In genomic region chr15:98722645-98723044, GRCh38 we compare ENCODE assay signal across 18 cellular contexts.
A peak's percentile ranks its signal among the peaks of the same experiment; 100 is the strongest.
DNase-seq lines count a peak whose midpoint lies in the region; ATAC-seq and TF ChIP-seq lines count a peak whose summit lies in the region.
"Had no signal": no experiment of that assay in that cellular context is flagged by ENCODE, and none has a peak within 500 bp of the region (broad histone marks: within the 10 kb centered on the region; RNA-seq: fewer than 3 reads in every experiment).

No MANE protein-coding gene starts in this region.

- no peak overlapping the region for H2AK5ac ChIP-seq in IMR-90 (ENCODE audit: low read depth, low read length)

- H2BK20ac ChIP-seq in IMR-90 (ENCODE audit: low read depth, low read length) = no peak overlapping the region

- peaks cover 78% of the 10 kb centered on the region for H4K20me1 ChIP-seq in IMR-90 (ENCODE audit: insufficient read depth, low read length)

- intact Hi-C loops in left cardiac atrium (cut with DNase I) (no loop called here), IMR-90 (cut with micrococcal nuclease) (no loop called here)

- peaks cover 80% of the 10 kb centered on the region for H3K4me1 Mint-ChIP-seq in mesothelial cell of epicardium
- H3K4me1 Mint-ChIP-seq in type B pancreatic cell (ENCODE audit: unreplicated experiment) = peaks cover 82% of the 10 kb centered on the region

- H2AFZ ChIP-seq in IMR-90 (replicated peaks; ENCODE audit: low read length, poor library complexity) = no peak overlapping the region

- 0 out of 2 replicates have a peak overlapping the region, but pooled peaks have one; percentile 0 for H4K91ac ChIP-seq in IMR-90 (ENCODE audit: insufficient read depth, low read depth, low read length)

- H3K9me3 ChIP-seq in right atrium auricular region (no peaks in the 10 kb centered on the region), IMR-90 (ENCODE audit: control insufficient read depth, insufficient read depth, low read length) (no peaks in the 10 kb centered on the region)
- H3K9me3 ChIP-seq in effector memory CD4-positive, alpha-beta T cell (ENCODE audit: control insufficient read depth, low read length) = no peaks in the 10 kb centered on the region
- H3K9me3 ChIP-seq: HAP-1 had no signal

- peak overlapping the region; percentile 17; the same call in 1 of the 2 replicates for H3K23ac ChIP-seq in IMR-90 (ENCODE audit: low read depth, low read length)

- H2BK5ac ChIP-seq in IMR-90 (ENCODE audit: low read depth, low read length, poor library complexity, severe bottlenecking) = no peak overlapping the region

- H3K4me1 ChIP-seq in right atrium auricular region (peaks cover 0 to 89% of the 10 kb centered on the region in 2 donors), IMR-90 (ENCODE audit: control insufficient read depth, insufficient read depth, low read length) (peaks cover 51% of the 10 kb centered on the region)
- no peaks in the 10 kb centered on the region for H3K4me1 ChIP-seq in effector memory CD4-positive, alpha-beta T cell (ENCODE audit: control insufficient read depth, insufficient read depth, low read length, poor library complexity, severe bottlenecking)

- H3K36me3 Mint-ChIP-seq in mesothelial cell of epicardium (no peaks in the 10 kb centered on the region), type B pancreatic cell (no peaks in the 10 kb centered on the region)

- ATAC-seq in left cardiac atrium (no peak), IMR-90 (ENCODE audit: low read depth) (no peak), GM18498 (IDR thresholded peaks at IDR 0.05; ENCODE audit: unreplicated experiment) (no peak)

- CTCF ChIA-PET in IMR-90 (lab: Yijun Ruan, JAX) = interaction anchor here (1.0 kb wide), 1 partner anchor 57 kb away, joined by 3 read pairs; no protein-coding TSS in a partner anchor

- H3K27me3 ChIP-seq in right atrium auricular region (no peaks in the 10 kb centered on the region), IMR-90 (ENCODE audit: control insufficient read depth, insufficient read depth, low read length) (no peaks in the 10 kb centered on the region)
- H3K27me3 ChIP-seq in effector memory CD4-positive, alpha-beta T cell (replicated peaks; ENCODE audit: control insufficient read depth, insufficient read depth, low read length, poor library complexity, severe bottlenecking) = no peaks in the 10 kb centered on the region

- DNase-seq in right atrium auricular region (ENCODE audit: low spot score) (no peak), left cardiac atrium (no peak), IMR-90 (no peak), mesothelial cell of epicardium (ENCODE audit: low spot score in 2 of 2, unreplicated experiment in 2 of 2) (no peak), type B pancreatic cell (ENCODE audit: extremely low spot score, unreplicated experiment) (no peak), NAMALWA (ENCODE audit: low spot score) (no peak)
- DNase-seq in effector memory CD4-positive, alpha-beta T cell = no peak
- DNase-seq: CD4-positive, CD25-positive, alpha-beta regulatory T cell; DMS53; NCI-H1436; NCI-H2029 treated with DMSO at 0.1 percent for 48 hours; NCI-H2171 treated with DMSO at 0.1 percent for 48 hours; NCI-H446 treated with DMSO at 0.1 percent for 48 hours; NCI-H748 treated with DMSO at 0.1 percent for 48 hours had no signal

- H3K4me3 Mint-ChIP-seq in mesothelial cell of epicardium (no peak overlapping the region), type B pancreatic cell (no peak overlapping the region)

- in situ Hi-C loops in IMR-90 (cut with MboI; ENCODE audit: low sequenced_read_pairs) = no loop called here

- WGBS in IMR-90 (ENCODE audit: extremely low coverage in 2 of 2, insufficient read length in 1 of 2), 2 experiments = 100% methylated on average over 1 of the region's 3 CpGs; no CpG with 5 or more reads in 1 of the 2 experiments

- H3K18ac ChIP-seq in IMR-90 (ENCODE audit: low read depth, low read length) = no peak overlapping the region

- no peak overlapping the region for H3K56ac ChIP-seq in IMR-90 (ENCODE audit: extremely low read depth, insufficient read depth, low read length)

- no peak overlapping the region for H3K4me2 ChIP-seq in IMR-90 (ENCODE audit: low read depth, low read length)

- dilution Hi-C loops in IMR-90 (cut with HindIII; ENCODE audit: low sequenced_read_pairs, unreplicated experiment) = no loop called here

- H3K9me3 Mint-ChIP-seq in mesothelial cell of epicardium (no peaks in the 10 kb centered on the region), type B pancreatic cell (no peaks in the 10 kb centered on the region)
- H3K9me3 Mint-ChIP-seq: CD4-positive, CD25-positive, alpha-beta regulatory T cell had no signal

- H2AK9ac ChIP-seq in IMR-90 (replicated peaks; ENCODE audit: low read depth, low read length, poor library complexity) = no peak overlapping the region

- H4K5ac ChIP-seq in IMR-90 (ENCODE audit: low read depth, low read length) = no peak overlapping the region

- H3K4me3 ChIP-seq in right atrium auricular region = no peak overlapping the region
- H3K4me3 ChIP-seq in IMR-90 (ENCODE audit: insufficient read depth, low read depth, low read length) = no peak overlapping the region
- H3K4me3 ChIP-seq in effector memory CD4-positive, alpha-beta T cell (ENCODE audit: insufficient read depth, low read depth, low read length, poor library complexity, severe bottlenecking) = no peak overlapping the region
- H3K4me3 ChIP-seq: HAP-1 had no signal

- TF ChIP-seq RAD21 in IMR-90 (IDR thresholded peaks at IDR 0.05; ENCODE audit: low read length) = no peak

- H3K27me3 Mint-ChIP-seq in mesothelial cell of epicardium (ENCODE audit: low read depth) (no peaks in the 10 kb centered on the region), type B pancreatic cell (no peaks in the 10 kb centered on the region)
- H3K27me3 Mint-ChIP-seq: CD4-positive, CD25-positive, alpha-beta regulatory T cell had no signal

- peak overlapping the region; percentile 90 for H3K27ac Mint-ChIP-seq in mesothelial cell of epicardium
- peak overlapping the region; percentile 55 for H3K27ac Mint-ChIP-seq in type B pancreatic cell
- H3K27ac Mint-ChIP-seq: CD4-positive, CD25-positive, alpha-beta regulatory T cell had no signal

- 0 out of 2 replicates have a peak overlapping the region, but pooled peaks have one; percentile 29 for H3K14ac ChIP-seq in IMR-90 (replicated peaks; ENCODE audit: low read depth, low read length)

- POLR2A ChIA-PET in IMR-90 (lab: Charles Lee; ENCODE audit: unreplicated experiment) = no interaction called here

- no peaks in the 10 kb centered on the region for H3K36me3 ChIP-seq in right atrium auricular region
- H3K36me3 ChIP-seq in IMR-90 (ENCODE audit: control insufficient read depth, insufficient read depth, low read length) = no peaks in the 10 kb centered on the region
- no peaks in the 10 kb centered on the region for H3K36me3 ChIP-seq in effector memory CD4-positive, alpha-beta T cell (ENCODE audit: control insufficient read depth, insufficient read depth, low read length)
- H3K36me3 ChIP-seq: HAP-1 had no signal

- H2BK120ac ChIP-seq in IMR-90 (ENCODE audit: low read depth, low read length) = peak overlapping the region; percentile 23; the same call in 1 of the 2 replicates

- no peak overlapping the region for H3K4ac ChIP-seq in IMR-90 (ENCODE audit: low read depth, low read length)

- TF ChIP-seq CTCF in right atrium auricular region (IDR thresholded peaks at IDR 0.05) = no peak
- TF ChIP-seq CTCF in IMR-90 (conservative IDR thresholded peaks at IDR 0.05; ENCODE audit: low read depth, low read length) = no peak
- TF ChIP-seq CTCF in mesothelial cell of epicardium (IDR thresholded peaks at IDR 0.05; ENCODE audit: unreplicated experiment) = no peak
- TF ChIP-seq CTCF in type B pancreatic cell (conservative IDR thresholded peaks at IDR 0.05) = no peak

- H3K79me1 ChIP-seq in IMR-90 (ENCODE audit: low read depth in 1 of 2, low read length in 2 of 2) = peaks cover 30 to 86% of the 10 kb centered on the region in 2 experiments

- H3K27ac ChIP-seq in right atrium auricular region (peak overlapping the region; percentile 85 to 90), IMR-90 (ENCODE audit: insufficient read depth, low read length) (no peak overlapping the region)
- no peak overlapping the region for H3K27ac ChIP-seq in effector memory CD4-positive, alpha-beta T cell (ENCODE audit: insufficient read depth, low read length, poor library complexity, severe bottlenecking)
- H3K27ac ChIP-seq: HL-60, RWPE1 had no signal

- H2BK15ac ChIP-seq in IMR-90 (ENCODE audit: low read depth, low read length) = no peak overlapping the region

- no peak for TF ChIP-seq POLR2A in IMR-90 (IDR thresholded peaks at IDR 0.05; ENCODE audit: low read depth, low read length)

- 0 out of 4 replicates have a peak overlapping the region, but pooled peaks of 1 of the 2 experiments have one; percentile 2 for H4K8ac ChIP-seq in IMR-90 (ENCODE audit: low read depth in 2 of 2, low read length in 2 of 2)

- BruUV-seq in IMR-90 (replicated peaks; lab: Mats Ljungman, UMichigan) = no TSS peak

- H3K9ac ChIP-seq in IMR-90 (ENCODE audit: low read depth, low read length) = no peak overlapping the region

- H3K9me1 ChIP-seq in IMR-90 (ENCODE audit: insufficient read depth, low read length) = peaks cover 56% of the 10 kb centered on the region

TF ChIP-seq in IMR-90, 13 proteins besides CTCF, POLR2A, EP300 and RAD21 (continues in another document):
- no peak for TF ChIP-seq SMC3 (IDR thresholded peaks at IDR 0.05; ENCODE audit: low read depth, low read length)
- TF ChIP-seq USF2 (IDR thresholded peaks at IDR 0.05; ENCODE audit: low read depth, low read length) = no peak
- no peak for TF ChIP-seq MAFK (IDR thresholded peaks at IDR 0.05; ENCODE audit: low read depth, low read length)
- TF ChIP-seq RFX5 (IDR thresholded peaks at IDR 0.05; ENCODE audit: low read depth, low read length) = no peak
- no peak for TF ChIP-seq FOS (IDR thresholded peaks at IDR 0.05; ENCODE audit: low read depth, low read length)
- TF ChIP-seq MXI1 (IDR thresholded peaks at IDR 0.05; ENCODE audit: borderline replicate concordance, low read depth, low read length) = no peak
- no peak for TF ChIP-seq NFE2L2 (IDR thresholded peaks at IDR 0.05; ENCODE audit: low read depth, low read length)

Comparison
In these comparisons a context has a peak if more than half of its experiments do, and no peak if none do; other contexts are left out.
1. H3K27ac ChIP-seq: peak in right atrium auricular region (2 of 2); none in IMR-90 (single experiment) and effector memory CD4-positive, alpha-beta T cell (single experiment).